In genomic region chr19:38452430-38453366, GRCh38 we compare ENCODE assay signal across 12 cellular contexts. TPM values are rescaled to one million over a fixed set of nuclear protein-coding genes. Genes with fewer than 3 reads are reported as not detected.
A peak's percentile ranks its signal among the peaks of the same experiment; 100 is the strongest.
DNase-seq lines count a peak whose midpoint lies in the region; ATAC-seq and TF ChIP-seq lines count a peak whose summit lies in the region.
"Had no signal": no experiment of that assay in that cellular context is flagged by ENCODE, and none has a peak within 500 bp of the region (broad histone marks: within the 10 kb centered on the region; RNA-seq: fewer than 3 reads in every experiment).

No MANE protein-coding gene starts in this region.

- H3K27ac ChIP-seq in coronary artery, result no peak overlapping the region
- H3K27ac ChIP-seq in naive thymus-derived CD4-positive, alpha-beta T cell (ENCODE audit: low read depth, low read length), result no peak overlapping the region
- H3K27ac ChIP-seq: thyroid gland had no signal

- no peak for ATAC-seq in activated CD8-positive, alpha-beta T cell treated with anti-CD3 and anti-CD28 coated beads, Interleukin-2, amount 10 ng/mL, durations not matched to agents 7 days and 5 days
- peak; percentile 20 for ATAC-seq in sciatic nerve
- no peak for ATAC-seq in naive thymus-derived CD4-positive, alpha-beta T cell

- H3K4me3 ChIP-seq in coronary artery, result no peak overlapping the region
- H3K4me3 ChIP-seq in naive thymus-derived CD4-positive, alpha-beta T cell (ENCODE audit: low read length), result no peak overlapping the region
- H3K4me3 ChIP-seq: thyroid gland had no signal

- DNase-seq in NCI-H82 (lab: John Stamatoyannopoulos, UW), result peak; percentile 66
- no peak for DNase-seq in NCI-H82 treated with DMSO at 0.1 percent for 48 hours (lab: John Stamatoyannopoulos, UW; ENCODE audit: unreplicated experiment)
- DNase-seq in HEK293T (ENCODE audit: extremely low spot score), result peak; percentile 96
- DNase-seq in activated CD8-positive, alpha-beta T cell treated with anti-CD3 and anti-CD28 coated beads, Interleukin-2, amount 10 ng/mL, durations not matched to agents 7 days and 5 days, result peak; percentile 22
- DNase-seq in sciatic nerve (ENCODE audit: low spot score), result no peak
- DNase-seq in coronary artery (ENCODE audit: low spot score), result no peak
- DNase-seq in head of caudate nucleus, result no peak
- DNase-seq in naive thymus-derived CD4-positive, alpha-beta T cell, result no peak
- DNase-seq: activated naive CD8-positive, alpha-beta T cell treated with anti-CD3 and anti-CD28 coated beads, Interleukin-2, amount 10 ng/mL, durations not matched to agents 7 days and 5 days; effector CD4-positive, alpha-beta T cell; NCI-H526 treated with DMSO at 0.1 percent for 48 hours had no signal

- CTCF ChIA-PET in HEK293T (lab: Yijun Ruan, JAX), result no interaction called here
- CTCF ChIA-PET in activated CD8-positive, alpha-beta T cell treated with anti-CD3 and anti-CD28 coated beads, Interleukin-2, amount 10 ng/mL, durations not matched to agents 7 days and 5 days (lab: Charles Lee), result no interaction called here
- CTCF ChIA-PET in naive thymus-derived CD4-positive, alpha-beta T cell (lab: Charles Lee), result interaction anchor here (0.6 kb wide), 1 partner anchor 547 kb away, joined by 3 read pairs; no protein-coding TSS in a partner anchor

- H3K36me3 ChIP-seq in naive thymus-derived CD4-positive, alpha-beta T cell (ENCODE audit: control insufficient read depth in 2 of 3, insufficient read depth in 3 of 3, low read length in 3 of 3), result no peaks in the 10 kb centered on the region
- H3K36me3 ChIP-seq: thyroid gland had no signal

- no peak for TF ChIP-seq CTCF in coronary artery (IDR thresholded peaks at IDR 0.05)

- H3K9me3 Mint-ChIP-seq in activated CD8-positive, alpha-beta T cell treated with anti-CD3 and anti-CD28 coated beads, Interleukin-2, amount 10 ng/mL, durations not matched to agents 7 days and 5 days (ENCODE audit: insufficient read depth), result no peaks in the 10 kb centered on the region
- peaks cover 0 to 11% (median 0%) of the 10 kb centered on the region in 11 donors for H3K9me3 Mint-ChIP-seq in naive thymus-derived CD4-positive, alpha-beta T cell
- H3K9me3 Mint-ChIP-seq: activated naive CD8-positive, alpha-beta T cell treated with anti-CD3 and anti-CD28 coated beads, Interleukin-2, amount 10 ng/mL, durations not matched to agents 7 days and 5 days had no signal

- no peaks in the 10 kb centered on the region for H3K9me3 ChIP-seq in naive thymus-derived CD4-positive, alpha-beta T cell (ENCODE audit: control insufficient read depth in 2 of 3, low read length in 3 of 3)
- H3K9me3 ChIP-seq: thyroid gland had no signal

- no peaks in the 10 kb centered on the region for H3K4me1 ChIP-seq in naive thymus-derived CD4-positive, alpha-beta T cell (ENCODE audit: control insufficient read depth in 2 of 2, insufficient read depth in 2 of 2, low read length in 2 of 2)
- H3K4me1 ChIP-seq: thyroid gland had no signal

- no peaks in the 10 kb centered on the region for H3K36me3 Mint-ChIP-seq in activated CD8-positive, alpha-beta T cell treated with anti-CD3 and anti-CD28 coated beads, Interleukin-2, amount 10 ng/mL, durations not matched to agents 7 days and 5 days (ENCODE audit: low read depth)
- H3K36me3 Mint-ChIP-seq in naive thymus-derived CD4-positive, alpha-beta T cell, result peaks cover 0 to 10% (median 0%) of the 10 kb centered on the region in 5 donors
- H3K36me3 Mint-ChIP-seq: activated naive CD8-positive, alpha-beta T cell treated with anti-CD3 and anti-CD28 coated beads, Interleukin-2, amount 10 ng/mL, durations not matched to agents 7 days and 5 days had no signal

- H3K27me3 Mint-ChIP-seq in activated CD8-positive, alpha-beta T cell treated with anti-CD3 and anti-CD28 coated beads, Interleukin-2, amount 10 ng/mL, durations not matched to agents 7 days and 5 days (ENCODE audit: low read depth), result peaks cover 4% of the 10 kb centered on the region
- peaks cover 0 to 7% (median 0%) of the 10 kb centered on the region in 5 donors for H3K27me3 Mint-ChIP-seq in naive thymus-derived CD4-positive, alpha-beta T cell

- H3K4me3 Mint-ChIP-seq in activated CD8-positive, alpha-beta T cell treated with anti-CD3 and anti-CD28 coated beads, Interleukin-2, amount 10 ng/mL, durations not matched to agents 7 days and 5 days, result no peak overlapping the region
- no peak overlapping the region for H3K4me3 Mint-ChIP-seq in naive thymus-derived CD4-positive, alpha-beta T cell
- H3K4me3 Mint-ChIP-seq: activated naive CD8-positive, alpha-beta T cell treated with anti-CD3 and anti-CD28 coated beads, Interleukin-2, amount 10 ng/mL, durations not matched to agents 7 days and 5 days had no signal

- POLR2A ChIA-PET in HEK293T (lab: Yijun Ruan, JAX), result no interaction called here
- POLR2A ChIA-PET in activated CD8-positive, alpha-beta T cell treated with anti-CD3 and anti-CD28 coated beads, Interleukin-2, amount 10 ng/mL, durations not matched to agents 7 days and 5 days (lab: Charles Lee), result interaction anchor here (0.6 kb wide), 1 partner anchor 198 kb away, joined by 3 read pairs; no protein-coding TSS in a partner anchor
- POLR2A ChIA-PET in naive thymus-derived CD4-positive, alpha-beta T cell (lab: Charles Lee), result no interaction called here

- H3K4me1 Mint-ChIP-seq in activated CD8-positive, alpha-beta T cell treated with anti-CD3 and anti-CD28 coated beads, Interleukin-2, amount 10 ng/mL, durations not matched to agents 7 days and 5 days (ENCODE audit: low read depth), result no peaks in the 10 kb centered on the region
- H3K4me1 Mint-ChIP-seq in naive thymus-derived CD4-positive, alpha-beta T cell, result peaks cover 0 to 1% (median 0%) of the 10 kb centered on the region in 7 donors

- no peak overlapping the region for H3K27ac Mint-ChIP-seq in activated CD8-positive, alpha-beta T cell treated with anti-CD3 and anti-CD28 coated beads, Interleukin-2, amount 10 ng/mL, durations not matched to agents 7 days and 5 days
- H3K27ac Mint-ChIP-seq in naive thymus-derived CD4-positive, alpha-beta T cell, result no peak overlapping the region
- H3K27ac Mint-ChIP-seq: activated naive CD8-positive, alpha-beta T cell treated with anti-CD3 and anti-CD28 coated beads, Interleukin-2, amount 10 ng/mL, durations not matched to agents 7 days and 5 days had no signal

- no peaks in the 10 kb centered on the region for H3K27me3 ChIP-seq in naive thymus-derived CD4-positive, alpha-beta T cell (ENCODE audit: control insufficient read depth in 2 of 2, insufficient read depth in 2 of 2, low read length in 2 of 2)
- H3K27me3 ChIP-seq: thyroid gland had no signal

- intact Hi-C loops in sciatic nerve (cut with DNase I) (no loop called here), head of caudate nucleus (cut with DNase I) (no loop called here)
- intact Hi-C loops in naive thymus-derived CD4-positive, alpha-beta T cell (cut with micrococcal nuclease), result no loop called here

TF ChIP-seq in HEK293T, 16 proteins besides CTCF, POLR2A, EP300 and RAD21:
- no peak for TF ChIP-seq CTBP1 (IDR thresholded peaks at IDR 0.05; ENCODE audit: borderline replicate concordance)
- peak; percentile 98 for TF ChIP-seq L3MBTL2 (conservative IDR thresholded peaks at IDR 0.05)
- TF ChIP-seq, protein P1, sequence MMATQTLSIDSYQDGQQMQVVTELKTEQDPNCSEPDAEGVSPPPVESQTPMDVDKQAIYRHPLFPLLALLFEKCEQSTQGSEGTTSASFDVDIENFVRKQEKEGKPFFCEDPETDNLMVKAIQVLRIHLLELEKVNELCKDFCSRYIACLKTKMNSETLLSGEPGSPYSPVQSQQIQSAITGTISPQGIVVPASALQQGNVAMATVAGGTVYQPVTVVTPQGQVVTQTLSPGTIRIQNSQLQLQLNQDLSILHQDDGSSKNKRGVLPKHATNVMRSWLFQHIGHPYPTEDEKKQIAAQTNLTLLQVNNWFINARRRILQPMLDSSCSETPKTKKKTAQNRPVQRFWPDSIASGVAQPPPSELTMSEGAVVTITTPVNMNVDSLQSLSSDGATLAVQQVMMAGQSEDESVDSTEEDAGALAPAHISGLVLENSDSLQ (IDR thresholded peaks at IDR 0.05), result peak; percentile 87

RNA-seq across cellular contexts. Expression of gene RYR1, which starts 19.2 kb away (rescaled TPM):
- under 1 TPM; 0.42 to 0.83 TPM for total RNA-seq in activated CD8-positive, alpha-beta T cell treated with anti-CD3 and anti-CD28 coated beads, Interleukin-2, amount 10 ng/mL, durations not matched to agents 7 days and 5 days
- total RNA-seq in sciatic nerve, result 14.4 TPM
- total RNA-seq in naive thymus-derived CD4-positive, alpha-beta T cell, result 1 to 10 TPM in 4 of 5 experiments, under 1 TPM in 1; 0.29 to 2.6 (median 1.7) TPM
- polyA plus RNA-seq in naive thymus-derived CD4-positive, alpha-beta T cell, result not detected

RNA-seq across cellular contexts. Expression of gene RASGRP4, which starts 26.7 kb away (rescaled TPM):
- total RNA-seq in activated CD8-positive, alpha-beta T cell treated with anti-CD3 and anti-CD28 coated beads, Interleukin-2, amount 10 ng/mL, durations not matched to agents 7 days and 5 days, result under 1 TPM; 0.42 to 0.50 TPM
- total RNA-seq in sciatic nerve, result 7.0 TPM
- 10 to 100 TPM in 1 of 5 experiments, 1 to 10 TPM in 2, under 1 TPM in 2; 0.16 to 32.7 (median 1.3) TPM for total RNA-seq in naive thymus-derived CD4-positive, alpha-beta T cell
- polyA plus RNA-seq in naive thymus-derived CD4-positive, alpha-beta T cell, result under 1 TPM in 1 of 2 donors, not detected in 1; 0.14 TPM

RNA-seq across cellular contexts. Expression of gene FAM98C, which starts 49.8 kb away (rescaled TPM):
- total RNA-seq in activated CD8-positive, alpha-beta T cell treated with anti-CD3 and anti-CD28 coated beads, Interleukin-2, amount 10 ng/mL, durations not matched to agents 7 days and 5 days, result 10 to 100 TPM; 21.0 to 25.9 TPM
- total RNA-seq in sciatic nerve, result 24.8 TPM
- 10 to 100 TPM; 33.8 to 56.5 (median 44.7) TPM for total RNA-seq in naive thymus-derived CD4-positive, alpha-beta T cell
- polyA plus RNA-seq in naive thymus-derived CD4-positive, alpha-beta T cell, result 10 to 100 TPM; 16.2 to 29.0 TPM

Comparison
In these comparisons a context has a peak if more than half of its experiments do, and no peak if none do; other contexts are left out.
1. DNase-seq: peak in NCI-H82 (single experiment), HEK293T (single experiment) and activated CD8-positive, alpha-beta T cell treated with anti-CD3 and anti-CD28 coated beads, Interleukin-2, amount 10 ng/mL, durations not matched to agents 7 days and 5 days (single experiment); none in NCI-H82 treated with DMSO at 0.1 percent for 48 hours (single experiment), sciatic nerve (single experiment), coronary artery (single experiment), head of caudate nucleus (0 of 42) and naive thymus-derived CD4-positive, alpha-beta T cell (0 of 9).